ENCODE assay signal across 11 cellular contexts in the genomic region with DNA sequence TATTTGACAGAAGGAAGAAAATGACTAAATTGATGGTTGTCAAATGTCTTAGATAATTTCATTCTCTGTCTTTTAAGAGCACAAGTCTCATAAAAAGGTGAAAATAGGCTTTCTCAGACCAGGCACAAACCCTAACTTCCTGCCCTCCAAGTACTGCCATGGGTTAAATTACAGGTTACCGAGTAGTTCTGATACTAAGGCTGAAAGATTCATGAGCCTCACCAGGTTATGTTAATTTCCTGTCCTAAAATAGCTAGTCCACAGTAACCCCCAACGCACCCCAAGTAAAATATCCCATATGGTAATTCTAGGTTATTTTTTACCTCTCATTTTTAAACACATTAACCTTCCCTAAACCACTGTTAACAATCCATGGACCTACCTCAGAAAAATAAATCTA. TPM values are rescaled to one million over a fixed set of nuclear protein-coding genes. Genes with fewer than 3 reads are reported as not detected.
DNase-seq lines count a peak whose midpoint lies in the region; ATAC-seq, FAIRE-seq and TF ChIP-seq lines count a peak whose summit lies in the region.
"Had no signal": no experiment of that assay in that cellular context is flagged by ENCODE, and none has a peak within 500 bp of the region (broad histone marks: within the 10 kb centered on the region; RNA-seq: fewer than 3 reads in every experiment).

No MANE protein-coding gene starts in this region.

- no peak for TF ChIP-seq CTCF in CD4-positive, alpha-beta T cell (IDR thresholded peaks at IDR 0.05)
- no peak for TF ChIP-seq CTCF in pancreas (IDR thresholded peaks at IDR 0.05)

- H3K4me3 Mint-ChIP-seq in CD4-positive, alpha-beta T cell, result peak overlapping the region; percentile 23
- H3K4me3 Mint-ChIP-seq in T-helper 2 cell treated with Interferon-gamma antibody and Interleukin-4, amounts not matched to agents 5 μg/mL and 100 μg/mL, for 36 hours, result peak overlapping the region; percentile 16

- H3K4me1 Mint-ChIP-seq in CD4-positive, alpha-beta T cell (ENCODE audit: low read depth), result peaks cover 85% of the 10 kb centered on the region
- H3K4me1 Mint-ChIP-seq in T-helper 2 cell treated with Interferon-gamma antibody and Interleukin-4, amounts not matched to agents 5 μg/mL and 100 μg/mL, for 36 hours (ENCODE audit: low read depth), result peaks cover 37% of the 10 kb centered on the region

- POLR2A ChIA-PET in CD4-positive, alpha-beta T cell (lab: Charles Lee), result interaction anchor here (2.5 kb wide), 1 partner anchor 42 kb away, joined by 19 read pairs; the partner anchor contains the start of gene GSK3B

- H3K27ac Mint-ChIP-seq in CD4-positive, alpha-beta T cell, result peak overlapping the region; percentile 34
- peak overlapping the region; percentile 6 for H3K27ac Mint-ChIP-seq in T-helper 2 cell treated with Interferon-gamma antibody and Interleukin-4, amounts not matched to agents 5 μg/mL and 100 μg/mL, for 36 hours

- H3K27me3 Mint-ChIP-seq in CD4-positive, alpha-beta T cell, result no peaks in the 10 kb centered on the region
- H3K27me3 Mint-ChIP-seq in T-helper 2 cell treated with Interferon-gamma antibody and Interleukin-4, amounts not matched to agents 5 μg/mL and 100 μg/mL, for 36 hours (ENCODE audit: low read depth), result no peaks in the 10 kb centered on the region

- peaks cover 8% of the 10 kb centered on the region for H3K9me3 Mint-ChIP-seq in CD4-positive, alpha-beta T cell
- H3K9me3 Mint-ChIP-seq in T-helper 2 cell treated with Interferon-gamma antibody and Interleukin-4, amounts not matched to agents 5 μg/mL and 100 μg/mL, for 36 hours, result peaks cover 13% of the 10 kb centered on the region

- 36 to 53% methylated on average over 2 of the region's 2 CpGs for WGBS in pancreas, 2 donors

- no peak for DNase-seq in CD4-positive, alpha-beta T cell
- no peak for DNase-seq in T-helper 2 cell treated with Interferon-gamma antibody and Interleukin-4, amounts not matched to agents 5 μg/mL and 100 μg/mL, for 36 hours (ENCODE audit: low spot score)
- DNase-seq in DMS153 (lab: John Stamatoyannopoulos, UW) (no peak), pancreas (no peak), GOT3 (lab: John Stamatoyannopoulos, UW) (no peak)
- DNase-seq: activated CD8-positive, alpha-beta memory T cell treated with anti-CD3 and anti-CD28 coated beads, Interleukin-2, amount 50 U/mL, for 4 hours; cortex of kidney had no signal

- no peaks in the 10 kb centered on the region for H3K36me3 ChIP-seq in pancreas

- CTCF ChIA-PET in CD4-positive, alpha-beta T cell (lab: Charles Lee), result interaction anchor here (0.6 to 0.7 kb wide), 2 partner anchors 19 to 1779 kb away, joined by 3 read pairs; no protein-coding TSS in a partner anchor

- ATAC-seq in CD4-positive, alpha-beta T cell (ENCODE audit: poor library complexity), result no peak
- ATAC-seq in GM19035 (IDR thresholded peaks at IDR 0.05; ENCODE audit: unreplicated experiment) (peak; percentile 84), HG02852 (IDR thresholded peaks at IDR 0.05; ENCODE audit: unreplicated experiment) (peak; percentile 61), HG02840 (IDR thresholded peaks at IDR 0.05; ENCODE audit: low FRiP score, unreplicated experiment) (no peak), pancreas (no peak)

- H3K4me3 ChIP-seq in pancreas, result no peak overlapping the region
- H3K4me3 ChIP-seq: BLaER1 treated with 17β-estradiol and CSF1 and Interleukin-3, amounts not matched to agents 10 nM and 100 nM had no signal

- FAIRE-seq in pancreas (lab: Jason Lieb, UNC), result no peak

- no peaks in the 10 kb centered on the region for H3K27me3 ChIP-seq in CD4-positive, alpha-beta T cell (ENCODE audit: control insufficient read depth, insufficient read depth, low read length)
- H3K27me3 ChIP-seq in pancreas, result no peaks in the 10 kb centered on the region
- H3K27me3 ChIP-seq: BLaER1 treated with 17β-estradiol and CSF1 and Interleukin-3, amounts not matched to agents 10 nM and 100 nM had no signal

- H3K4me1 ChIP-seq in pancreas, result peaks cover 0 to 9% (median 5%) of the 10 kb centered on the region in 3 donors

- H3K27ac ChIP-seq in CD4-positive, alpha-beta T cell (ENCODE audit: low read depth, low read length), result no peak overlapping the region
- no peak overlapping the region for H3K27ac ChIP-seq in pancreas
- H3K27ac ChIP-seq: BLaER1 treated with 17β-estradiol and CSF1 and Interleukin-3, amounts not matched to agents 10 nM and 100 nM had no signal

- no peaks in the 10 kb centered on the region for H3K9me3 ChIP-seq in CD4-positive, alpha-beta T cell (ENCODE audit: control insufficient read depth, low read length)
- H3K9me3 ChIP-seq in pancreas, result no peaks in the 10 kb centered on the region

- peaks cover 34% of the 10 kb centered on the region for H3K36me3 Mint-ChIP-seq in CD4-positive, alpha-beta T cell (ENCODE audit: low read depth)
- H3K36me3 Mint-ChIP-seq in T-helper 2 cell treated with Interferon-gamma antibody and Interleukin-4, amounts not matched to agents 5 μg/mL and 100 μg/mL, for 36 hours (ENCODE audit: low read depth), result peaks cover 42% of the 10 kb centered on the region

- intact Hi-C loops in CD4-positive, alpha-beta T cell (cut with DNase I, micrococcal nuclease), result loop anchor here in 1 of 2 experiments (5.0 kb wide), 1 partner anchor 40 kb away; the partner anchor contains the start of gene GSK3B
- intact Hi-C loops in pancreas (cut with DNase I), result no loop called here

RNA-seq across cellular contexts. Expression of gene GSK3B, which starts 42.0 kb away (rescaled TPM):
- total RNA-seq in CD4-positive, alpha-beta T cell, result 10 to 100 TPM; 27.9 to 29.1 TPM
- 10 to 100 TPM in 5 of 6 donors, 1 to 10 TPM in 1; 9.6 to 20.7 (median 13.6) TPM for total RNA-seq in pancreas
- polyA plus RNA-seq in pancreas, result 1 to 10 TPM; 4.4 to 5.7 TPM

Comparison
In these comparisons a context has a peak if more than half of its experiments do, and no peak if none do; other contexts are left out.
1. ATAC-seq: peak in GM19035 (single experiment) and HG02852 (single experiment); none in CD4-positive, alpha-beta T cell (single experiment), HG02840 (single experiment) and pancreas (0 of 4).